Comparison of ENCODE assay signal across 23 cellular contexts in genomic region chr3:156792114-156792513, GRCh38. TPM values are rescaled to one million over a fixed set of nuclear protein-coding genes. Genes with fewer than 3 reads are reported as not detected.
DNase-seq lines count a peak whose midpoint lies in the region; ATAC-seq, FAIRE-seq and TF ChIP-seq lines count a peak whose summit lies in the region.
"Had no signal": no experiment of that assay in that cellular context is flagged by ENCODE, and none has a peak within 500 bp of the region (broad histone marks: within the 10 kb centered on the region; RNA-seq: fewer than 3 reads in every experiment).

No MANE protein-coding gene starts in this region.

- TF ChIP-seq CTCF in AG10803 (conservative IDR thresholded peaks at IDR 0.05; ENCODE audit: low read length) (no peak), PC-3 (conservative IDR thresholded peaks at IDR 0.05; ENCODE audit: low read depth, low read length) (no peak), endothelial cell of umbilical vein (IDR thresholded peaks at IDR 0.05; ENCODE audit: extremely low read depth in 1 of 2, insufficient read depth in 1 of 2, low read depth in 1 of 2, low read length in 2 of 2) (no peak), neural progenitor cell (IDR thresholded peaks at IDR 0.05) (no peak)

- BruUV-seq in PC-3 (replicated peaks; lab: Mats Ljungman, UMichigan) (no TSS peak), endothelial cell of umbilical vein (replicated peaks; lab: Mats Ljungman, UMichigan) (no TSS peak)

- H3F3A ChIP-seq in PC-3 (ENCODE audit: low read length, unreplicated experiment) (peaks cover 8% of the 10 kb centered on the region), neural progenitor cell (ENCODE audit: low read depth) (no peaks in the 10 kb centered on the region)

- peaks cover 30% of the 10 kb centered on the region for H3K4me1 Mint-ChIP-seq in neural progenitor cell

- intact Hi-C loops in PC-3 (cut with micrococcal nuclease), result no loop called here
- intact Hi-C loops in endothelial cell of umbilical vein (cut with micrococcal nuclease), result no loop called here

- no peaks in the 10 kb centered on the region for H3K9me3 ChIP-seq in PC-3 (ENCODE audit: low read length)
- H3K9me3 ChIP-seq in endothelial cell of umbilical vein (replicated peaks; ENCODE audit: control insufficient read depth, insufficient read depth, low read length), result no peaks in the 10 kb centered on the region
- no peaks in the 10 kb centered on the region for H3K9me3 ChIP-seq in neural progenitor cell (ENCODE audit: low read depth)
- H3K9me3 ChIP-seq: lower lobe of right lung had no signal

- H3K9ac ChIP-seq in PC-3 (ENCODE audit: low read length) (no peak overlapping the region), endothelial cell of umbilical vein (replicated peaks; ENCODE audit: extremely low read depth, insufficient read depth, low read length) (no peak overlapping the region), neural progenitor cell (no peak overlapping the region)

- H3K4me2 ChIP-seq in PC-3 (ENCODE audit: low read length), result no peak overlapping the region
- H3K4me2 ChIP-seq in endothelial cell of umbilical vein (ENCODE audit: insufficient read depth, low read length), result no peak overlapping the region
- no peak overlapping the region for H3K4me2 ChIP-seq in neural progenitor cell

- no peaks in the 10 kb centered on the region for H4K20me1 ChIP-seq in PC-3 (ENCODE audit: low read length)
- no peaks in the 10 kb centered on the region for H4K20me1 ChIP-seq in endothelial cell of umbilical vein (replicated peaks; ENCODE audit: control insufficient read depth, extremely low read depth, insufficient read depth, low read length)
- no peaks in the 10 kb centered on the region for H4K20me1 ChIP-seq in neural progenitor cell (ENCODE audit: low read depth)

- no peaks in the 10 kb centered on the region for H3K36me3 ChIP-seq in PC-3 (ENCODE audit: low read depth, low read length)
- no peaks in the 10 kb centered on the region for H3K36me3 ChIP-seq in endothelial cell of umbilical vein (ENCODE audit: control insufficient read depth in 2 of 2, extremely low read depth in 1 of 2, insufficient read depth in 2 of 2, low read length in 2 of 2)
- no peaks in the 10 kb centered on the region for H3K36me3 ChIP-seq in neural progenitor cell
- H3K36me3 ChIP-seq: lower lobe of right lung, WERI-Rb-1 had no signal

- ATAC-seq in PC-3, result no peak
- ATAC-seq in GM18511 (IDR thresholded peaks at IDR 0.05; ENCODE audit: unreplicated experiment), result no peak
- no peak for ATAC-seq in HG03432 (IDR thresholded peaks at IDR 0.05; ENCODE audit: unreplicated experiment)
- no peak for ATAC-seq in GM18870 (IDR thresholded peaks at IDR 0.05; ENCODE audit: unreplicated experiment)
- ATAC-seq: sciatic nerve; stimulated activated naive B cell treated with anti-CD40 and anti-IgM and Interleukin-4, amounts not matched to agents 10 μg/mL and 1 μg/mL and 100 μg/mL, for 72 hours had no signal

- no peaks in the 10 kb centered on the region for H3K27me3 ChIP-seq in PC-3 (ENCODE audit: low read length)
- no peaks in the 10 kb centered on the region for H3K27me3 ChIP-seq in endothelial cell of umbilical vein (ENCODE audit: control insufficient read depth in 2 of 2, insufficient read depth in 2 of 2, low read length in 2 of 2)
- no peaks in the 10 kb centered on the region for H3K27me3 ChIP-seq in neural progenitor cell

- no peaks in the 10 kb centered on the region for H3K36me3 Mint-ChIP-seq in neural progenitor cell

- H3K27ac Mint-ChIP-seq in neural progenitor cell, result peak overlapping the region; percentile 29
- H3K27ac Mint-ChIP-seq: activated naive CD4-positive, alpha-beta T cell treated with anti-CD3 and anti-CD28 coated beads for 36 hours; stimulated activated naive B cell treated with anti-CD40 and anti-IgM and Interleukin-4, amounts not matched to agents 10 μg/mL and 1 μg/mL and 100 μg/mL, for 72 hours had no signal

- H3K4me1 ChIP-seq in PC-3 (ENCODE audit: insufficient read depth, low read length), result peaks cover 47% of the 10 kb centered on the region
- H3K4me1 ChIP-seq in endothelial cell of umbilical vein (ENCODE audit: control insufficient read depth, extremely low read depth, insufficient read depth, low read length), result peaks cover 26% of the 10 kb centered on the region
- H3K4me1 ChIP-seq in neural progenitor cell, result no peaks in the 10 kb centered on the region

- H3K27me3 Mint-ChIP-seq in neural progenitor cell (ENCODE audit: insufficient read depth, low read depth), result peaks cover 2% of the 10 kb centered on the region
- H3K27me3 Mint-ChIP-seq: activated T-cell treated with anti-CD3 and anti-CD28 coated beads, Interleukin-2, amount 50 U/mL, for 24 hours; CD4-positive, CD25-positive, alpha-beta regulatory T cell; stimulated activated naive B cell treated with anti-CD40 and anti-IgM and Interleukin-4, amounts not matched to agents 10 μg/mL and 1 μg/mL and 100 μg/mL, for 72 hours had no signal

- peak; percentile 48 for DNase-seq in AG10803 (ENCODE audit: low read depth)
- no peak for DNase-seq in PC-3
- no peak for DNase-seq in endothelial cell of umbilical vein (ENCODE audit: low read depth, low spot score)
- DNase-seq in neural progenitor cell (ENCODE audit: low spot score), result no peak
- DNase-seq in amniotic stem cell (lab: John Stamatoyannopoulos, UW), result no peak
- DNase-seq: activated CD4-positive, alpha-beta T cell treated with anti-CD3 and anti-CD28 coated beads, Interleukin-2, amount 50 U/mL, for 4 hours; activated naive CD4-positive, alpha-beta T cell treated with anti-CD3 and anti-CD28 coated beads for 36 hours; activated T-cell treated with anti-CD3 and anti-CD28 coated beads, Interleukin-2, amount 50 U/mL, for 24 hours; aorta; CD4-positive, CD25-positive, alpha-beta regulatory T cell; DMS 273 treated with DMSO at 0.1 percent for 48 hours; lower lobe of right lung; NCI-H2171 treated with DMSO at 0.1 percent for 48 hours; NCI-H526 treated with DMSO at 0.1 percent for 48 hours; occipital lobe; SHP77 treated with DMSO at 0.1 percent for 48 hours; stimulated activated naive B cell treated with anti-CD40 and anti-IgM and Interleukin-4, amounts not matched to agents 10 μg/mL and 1 μg/mL and 100 μg/mL, for 72 hours; WERI-Rb-1 had no signal

- H3K4me3 ChIP-seq in AG10803 (ENCODE audit: low read length) (no peak overlapping the region), PC-3 (ENCODE audit: low read length) (no peak overlapping the region), endothelial cell of umbilical vein (replicated peaks in 1 of 3; ENCODE audit: insufficient read depth in 1 of 3, low read depth in 1 of 3, low read length in 3 of 3) (no peak overlapping the region), neural progenitor cell (no peak overlapping the region)
- H3K4me3 ChIP-seq: lower lobe of right lung had no signal

- H3K4me3 Mint-ChIP-seq in neural progenitor cell, result no peak overlapping the region
- H3K4me3 Mint-ChIP-seq: activated naive CD4-positive, alpha-beta T cell treated with anti-CD3 and anti-CD28 coated beads for 36 hours; activated T-cell treated with anti-CD3 and anti-CD28 coated beads, Interleukin-2, amount 50 U/mL, for 24 hours; CD4-positive, CD25-positive, alpha-beta regulatory T cell; stimulated activated naive B cell treated with anti-CD40 and anti-IgM and Interleukin-4, amounts not matched to agents 10 μg/mL and 1 μg/mL and 100 μg/mL, for 72 hours had no signal

- no peaks in the 10 kb centered on the region for H3K9me3 Mint-ChIP-seq in neural progenitor cell
- H3K9me3 Mint-ChIP-seq: activated naive CD4-positive, alpha-beta T cell treated with anti-CD3 and anti-CD28 coated beads for 36 hours; activated T-cell treated with anti-CD3 and anti-CD28 coated beads, Interleukin-2, amount 50 U/mL, for 24 hours; stimulated activated naive B cell treated with anti-CD40 and anti-IgM and Interleukin-4, amounts not matched to agents 10 μg/mL and 1 μg/mL and 100 μg/mL, for 72 hours had no signal

- H3K27ac ChIP-seq in PC-3 (ENCODE audit: low read length) (peak overlapping the region; percentile 15; the same call in 1 of the 2 replicates), endothelial cell of umbilical vein (ENCODE audit: insufficient read depth, low read depth, low read length) (peak overlapping the region; percentile 6), neural progenitor cell (no peak overlapping the region)
- H3K27ac ChIP-seq: WERI-Rb-1 had no signal

- TF ChIP-seq POLR2A in endothelial cell of umbilical vein (IDR thresholded peaks at IDR 0.05; ENCODE audit: low read depth, low read length), result no peak

- no peaks in the 10 kb centered on the region for H3K9me2 ChIP-seq in PC-3 (replicated peaks; ENCODE audit: low read length)

- H3K79me2 ChIP-seq in PC-3 (ENCODE audit: low read length) (0 out of 2 replicates have a peak, but pooled peaks cover 6% of the 10 kb centered on the region), endothelial cell of umbilical vein (ENCODE audit: control insufficient read depth, insufficient read depth, low read length) (no peaks in the 10 kb centered on the region), neural progenitor cell (ENCODE audit: low read depth) (no peaks in the 10 kb centered on the region)

- POLR2A ChIA-PET in PC-3 (lab: Charles Lee; ENCODE audit: unreplicated experiment) (no interaction called here), endothelial cell of umbilical vein (lab: Charles Lee) (no interaction called here)

- no peak for FAIRE-seq in endothelial cell of umbilical vein (lab: Jason Lieb, UNC)

- dilution Hi-C loops in endothelial cell of umbilical vein (cut with MboI; ENCODE audit: extremely low pct_ligation_motif_present, low sequenced_read_pairs), result no loop called here

- no peaks in the 10 kb centered on the region for H3K9me1 ChIP-seq in endothelial cell of umbilical vein (replicated peaks; ENCODE audit: control insufficient read depth, extremely low read depth, insufficient read depth, low read length)

- CTCF ChIA-PET in PC-3 (lab: Charles Lee), result no interaction called here
- CTCF ChIA-PET in endothelial cell of umbilical vein (lab: Charles Lee), result interaction anchor here (1.3 kb wide), 1 partner anchor 25 kb away, joined by 3 read pairs; no protein-coding TSS in a partner anchor

- H2AFZ ChIP-seq in PC-3 (ENCODE audit: low read length) (no peak overlapping the region), endothelial cell of umbilical vein (ENCODE audit: low read depth, low read length) (no peak overlapping the region), neural progenitor cell (replicated peaks) (peak overlapping the region; percentile 19)

TF ChIP-seq in endothelial cell of umbilical vein, 7 proteins besides CTCF, POLR2A, EP300 and RAD21 (continues in another document):
- no peak for TF ChIP-seq GATA2 (IDR thresholded peaks at IDR 0.05; ENCODE audit: insufficient read depth, insufficient read length, low read depth, low read length)

RNA-seq across cellular contexts. Expression of gene LEKR1, which starts 34.0 kb away (rescaled TPM):
- total RNA-seq in PC-3 (2014; rRNA removed), result 0.15 and 0.98 TPM in 2 replicates
- 0.21 and 0.64 TPM in 2 replicates for total RNA-seq in endothelial cell of umbilical vein
- 0.07 and 0.16 TPM in 2 replicates for polyA plus RNA-seq in endothelial cell of umbilical vein
- 0.10 and 0.13 TPM in 2 replicates for polyA plus RNA-seq in endothelial cell of umbilical vein (2011; cell fraction: cytosol; rRNA removed)
- 0.27 and 0.42 TPM in 2 replicates for polyA plus RNA-seq in endothelial cell of umbilical vein (2011; cell fraction: nucleus; rRNA removed)
- polyA plus RNA-seq in endothelial cell of umbilical vein (2012), result 0.13 TPM in 1 of 2 replicates, not detected in the other
- 0.51 and 1.4 TPM in 2 replicates for polyA minus RNA-seq in endothelial cell of umbilical vein
- polyA minus RNA-seq in endothelial cell of umbilical vein (2011; cell fraction: cytosol; rRNA and poly(A)+ RNA removed), result 1.4 TPM
- 2.6 and 4.0 TPM in 2 replicates for polyA minus RNA-seq in endothelial cell of umbilical vein (2011; cell fraction: nucleus; rRNA and poly(A)+ RNA removed)
- total RNA-seq in neural progenitor cell (ENCODE audit: low replicate concordance), result 0.56 and 1.9 TPM in 2 replicates
- total RNA-seq: G401 had no signal
- polyA plus RNA-seq: aorta had no signal
